In the genomic region with DNA sequence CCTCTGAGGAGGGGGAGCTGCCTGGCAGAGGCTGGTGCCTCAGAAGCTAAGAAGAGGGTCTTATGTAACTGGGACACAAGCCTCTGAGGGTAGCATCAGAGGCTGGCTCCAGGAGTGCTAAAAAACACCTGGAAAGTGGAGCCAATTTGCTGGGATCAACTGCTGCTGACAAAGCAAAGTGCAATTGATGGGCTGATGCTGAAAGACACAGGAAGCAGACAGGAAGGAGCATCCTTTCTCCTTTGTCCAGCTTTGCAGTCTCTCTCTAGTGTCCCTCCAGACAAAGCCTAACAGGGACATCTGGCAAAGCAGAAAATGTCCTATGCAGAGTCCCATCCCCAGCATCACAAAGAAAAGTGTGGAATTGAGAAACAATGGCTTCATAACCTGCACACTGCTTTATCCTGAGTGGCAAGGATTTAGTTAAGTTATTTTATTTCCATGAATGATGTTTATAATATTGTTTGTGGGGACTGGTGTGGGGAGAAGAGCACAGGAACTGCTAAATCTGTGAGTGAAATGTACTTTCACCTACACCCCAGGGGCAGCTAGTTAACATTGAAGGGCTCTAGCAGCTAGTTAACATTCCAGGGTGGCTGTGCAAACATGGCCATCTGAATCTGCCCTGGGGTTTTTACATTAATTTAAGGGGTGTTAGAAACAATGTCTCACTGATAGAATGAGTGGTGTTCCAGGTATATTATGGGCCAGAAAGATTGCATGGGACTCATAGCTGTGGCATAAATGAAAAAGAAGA, we compare ENCODE assay signal across 1 cellular context.
TF ChIP-seq lines count a peak whose summit lies in the region.

No MANE protein-coding gene starts in this region.

TF ChIP-seq in H1, 55 proteins besides CTCF, POLR2A, EP300 and RAD21:
- TF ChIP-seq, protein P1, sequence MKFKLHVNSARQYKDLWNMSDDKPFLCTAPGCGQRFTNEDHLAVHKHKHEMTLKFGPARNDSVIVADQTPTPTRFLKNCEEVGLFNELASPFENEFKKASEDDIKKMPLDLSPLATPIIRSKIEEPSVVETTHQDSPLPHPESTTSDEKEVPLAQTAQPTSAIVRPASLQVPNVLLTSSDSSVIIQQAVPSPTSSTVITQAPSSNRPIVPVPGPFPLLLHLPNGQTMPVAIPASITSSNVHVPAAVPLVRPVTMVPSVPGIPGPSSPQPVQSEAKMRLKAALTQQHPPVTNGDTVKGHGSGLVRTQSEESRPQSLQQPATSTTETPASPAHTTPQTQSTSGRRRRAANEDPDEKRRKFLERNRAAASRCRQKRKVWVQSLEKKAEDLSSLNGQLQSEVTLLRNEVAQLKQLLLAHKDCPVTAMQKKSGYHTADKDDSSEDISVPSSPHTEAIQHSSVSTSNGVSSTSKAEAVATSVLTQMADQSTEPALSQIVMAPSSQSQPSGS (IDR thresholded peaks at IDR 0.05; ENCODE audit: low read length) = no peak
- TF ChIP-seq KDM1A (IDR thresholded peaks at IDR 0.05; ENCODE audit: borderline replicate concordance, low read length) = no peak
- TF ChIP-seq, protein P2, sequence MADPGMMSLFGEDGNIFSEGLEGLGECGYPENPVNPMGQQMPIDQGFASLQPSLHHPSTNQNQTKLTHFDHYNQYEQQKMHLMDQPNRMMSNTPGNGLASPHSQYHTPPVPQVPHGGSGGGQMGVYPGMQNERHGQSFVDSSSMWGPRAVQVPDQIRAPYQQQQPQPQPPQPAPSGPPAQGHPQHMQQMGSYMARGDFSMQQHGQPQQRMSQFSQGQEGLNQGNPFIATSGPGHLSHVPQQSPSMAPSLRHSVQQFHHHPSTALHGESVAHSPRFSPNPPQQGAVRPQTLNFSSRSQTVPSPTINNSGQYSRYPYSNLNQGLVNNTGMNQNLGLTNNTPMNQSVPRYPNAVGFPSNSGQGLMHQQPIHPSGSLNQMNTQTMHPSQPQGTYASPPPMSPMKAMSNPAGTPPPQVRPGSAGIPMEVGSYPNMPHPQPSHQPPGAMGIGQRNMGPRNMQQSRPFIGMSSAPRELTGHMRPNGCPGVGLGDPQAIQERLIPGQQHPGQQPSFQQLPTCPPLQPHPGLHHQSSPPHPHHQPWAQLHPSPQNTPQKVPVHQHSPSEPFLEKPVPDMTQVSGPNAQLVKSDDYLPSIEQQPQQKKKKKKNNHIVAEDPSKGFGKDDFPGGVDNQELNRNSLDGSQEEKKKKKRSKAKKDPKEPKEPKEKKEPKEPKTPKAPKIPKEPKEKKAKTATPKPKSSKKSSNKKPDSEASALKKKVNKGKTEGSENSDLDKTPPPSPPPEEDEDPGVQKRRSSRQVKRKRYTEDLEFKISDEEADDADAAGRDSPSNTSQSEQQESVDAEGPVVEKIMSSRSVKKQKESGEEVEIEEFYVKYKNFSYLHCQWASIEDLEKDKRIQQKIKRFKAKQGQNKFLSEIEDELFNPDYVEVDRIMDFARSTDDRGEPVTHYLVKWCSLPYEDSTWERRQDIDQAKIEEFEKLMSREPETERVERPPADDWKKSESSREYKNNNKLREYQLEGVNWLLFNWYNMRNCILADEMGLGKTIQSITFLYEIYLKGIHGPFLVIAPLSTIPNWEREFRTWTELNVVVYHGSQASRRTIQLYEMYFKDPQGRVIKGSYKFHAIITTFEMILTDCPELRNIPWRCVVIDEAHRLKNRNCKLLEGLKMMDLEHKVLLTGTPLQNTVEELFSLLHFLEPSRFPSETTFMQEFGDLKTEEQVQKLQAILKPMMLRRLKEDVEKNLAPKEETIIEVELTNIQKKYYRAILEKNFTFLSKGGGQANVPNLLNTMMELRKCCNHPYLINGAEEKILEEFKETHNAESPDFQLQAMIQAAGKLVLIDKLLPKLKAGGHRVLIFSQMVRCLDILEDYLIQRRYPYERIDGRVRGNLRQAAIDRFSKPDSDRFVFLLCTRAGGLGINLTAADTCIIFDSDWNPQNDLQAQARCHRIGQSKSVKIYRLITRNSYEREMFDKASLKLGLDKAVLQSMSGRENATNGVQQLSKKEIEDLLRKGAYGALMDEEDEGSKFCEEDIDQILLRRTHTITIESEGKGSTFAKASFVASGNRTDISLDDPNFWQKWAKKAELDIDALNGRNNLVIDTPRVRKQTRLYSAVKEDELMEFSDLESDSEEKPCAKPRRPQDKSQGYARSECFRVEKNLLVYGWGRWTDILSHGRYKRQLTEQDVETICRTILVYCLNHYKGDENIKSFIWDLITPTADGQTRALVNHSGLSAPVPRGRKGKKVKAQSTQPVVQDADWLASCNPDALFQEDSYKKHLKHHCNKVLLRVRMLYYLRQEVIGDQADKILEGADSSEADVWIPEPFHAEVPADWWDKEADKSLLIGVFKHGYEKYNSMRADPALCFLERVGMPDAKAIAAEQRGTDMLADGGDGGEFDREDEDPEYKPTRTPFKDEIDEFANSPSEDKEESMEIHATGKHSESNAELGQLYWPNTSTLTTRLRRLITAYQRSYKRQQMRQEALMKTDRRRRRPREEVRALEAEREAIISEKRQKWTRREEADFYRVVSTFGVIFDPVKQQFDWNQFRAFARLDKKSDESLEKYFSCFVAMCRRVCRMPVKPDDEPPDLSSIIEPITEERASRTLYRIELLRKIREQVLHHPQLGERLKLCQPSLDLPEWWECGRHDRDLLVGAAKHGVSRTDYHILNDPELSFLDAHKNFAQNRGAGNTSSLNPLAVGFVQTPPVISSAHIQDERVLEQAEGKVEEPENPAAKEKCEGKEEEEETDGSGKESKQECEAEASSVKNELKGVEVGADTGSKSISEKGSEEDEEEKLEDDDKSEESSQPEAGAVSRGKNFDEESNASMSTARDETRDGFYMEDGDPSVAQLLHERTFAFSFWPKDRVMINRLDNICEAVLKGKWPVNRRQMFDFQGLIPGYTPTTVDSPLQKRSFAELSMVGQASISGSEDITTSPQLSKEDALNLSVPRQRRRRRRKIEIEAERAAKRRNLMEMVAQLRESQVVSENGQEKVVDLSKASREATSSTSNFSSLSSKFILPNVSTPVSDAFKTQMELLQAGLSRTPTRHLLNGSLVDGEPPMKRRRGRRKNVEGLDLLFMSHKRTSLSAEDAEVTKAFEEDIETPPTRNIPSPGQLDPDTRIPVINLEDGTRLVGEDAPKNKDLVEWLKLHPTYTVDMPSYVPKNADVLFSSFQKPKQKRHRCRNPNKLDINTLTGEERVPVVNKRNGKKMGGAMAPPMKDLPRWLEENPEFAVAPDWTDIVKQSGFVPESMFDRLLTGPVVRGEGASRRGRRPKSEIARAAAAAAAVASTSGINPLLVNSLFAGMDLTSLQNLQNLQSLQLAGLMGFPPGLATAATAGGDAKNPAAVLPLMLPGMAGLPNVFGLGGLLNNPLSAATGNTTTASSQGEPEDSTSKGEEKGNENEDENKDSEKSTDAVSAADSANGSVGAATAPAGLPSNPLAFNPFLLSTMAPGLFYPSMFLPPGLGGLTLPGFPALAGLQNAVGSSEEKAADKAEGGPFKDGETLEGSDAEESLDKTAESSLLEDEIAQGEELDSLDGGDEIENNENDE (IDR thresholded peaks at IDR 0.05; ENCODE audit: insufficient replicate concordance, low read length) = no peak
- no peak for TF ChIP-seq JUND (IDR thresholded peaks at IDR 0.05; ENCODE audit: low read length)
- TF ChIP-seq SP1 (IDR thresholded peaks at IDR 0.05; ENCODE audit: low read depth, low read length) = no peak
- TF ChIP-seq SP4 (IDR thresholded peaks at IDR 0.05; ENCODE audit: low read length) = no peak
- no peak for TF ChIP-seq POLR2AphosphoS5 (IDR thresholded peaks at IDR 0.05; ENCODE audit: low read depth, low read length)
- TF ChIP-seq GTF2F1 (IDR thresholded peaks at IDR 0.05; ENCODE audit: borderline replicate concordance, low read depth, low read length) = no peak
- no peak for TF ChIP-seq EZH2 (IDR thresholded peaks at IDR 0.05; ENCODE audit: low read depth, low read length, severe bottlenecking)
- no peak for TF ChIP-seq SUZ12 (IDR thresholded peaks at IDR 0.05; ENCODE audit: low read length)
- TF ChIP-seq RBBP5 (IDR thresholded peaks at IDR 0.05; ENCODE audit: borderline replicate concordance, low read depth, low read length) = no peak
- TF ChIP-seq MAFK (IDR thresholded peaks at IDR 0.05; ENCODE audit: low read depth, low read length) = no peak
- TF ChIP-seq, protein P3, sequence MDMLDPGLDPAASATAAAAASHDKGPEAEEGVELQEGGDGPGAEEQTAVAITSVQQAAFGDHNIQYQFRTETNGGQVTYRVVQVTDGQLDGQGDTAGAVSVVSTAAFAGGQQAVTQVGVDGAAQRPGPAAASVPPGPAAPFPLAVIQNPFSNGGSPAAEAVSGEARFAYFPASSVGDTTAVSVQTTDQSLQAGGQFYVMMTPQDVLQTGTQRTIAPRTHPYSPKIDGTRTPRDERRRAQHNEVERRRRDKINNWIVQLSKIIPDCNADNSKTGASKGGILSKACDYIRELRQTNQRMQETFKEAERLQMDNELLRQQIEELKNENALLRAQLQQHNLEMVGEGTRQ (IDR thresholded peaks at IDR 0.05; ENCODE audit: low read length) = no peak
- TF ChIP-seq HDAC2 (IDR thresholded peaks at IDR 0.05; ENCODE audit: borderline replicate concordance in 1 of 2, low read depth in 2 of 2, low read length in 2 of 2) = no peak
- TF ChIP-seq, protein P4, sequence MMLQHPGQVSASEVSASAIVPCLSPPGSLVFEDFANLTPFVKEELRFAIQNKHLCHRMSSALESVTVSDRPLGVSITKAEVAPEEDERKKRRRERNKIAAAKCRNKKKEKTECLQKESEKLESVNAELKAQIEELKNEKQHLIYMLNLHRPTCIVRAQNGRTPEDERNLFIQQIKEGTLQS (IDR thresholded peaks at IDR 0.05; ENCODE audit: insufficient read depth, low read depth, low read length) = no peak
- no peak for TF ChIP-seq RFX5 (IDR thresholded peaks at IDR 0.05; ENCODE audit: borderline replicate concordance, low read depth, low read length)
- no peak for TF ChIP-seq SP2 (IDR thresholded peaks at IDR 0.05; ENCODE audit: low read length)
- TF ChIP-seq PHF8 (conservative IDR thresholded peaks at IDR 0.05; ENCODE audit: low read depth, low read length) = no peak
- TF ChIP-seq ZNF274 (IDR thresholded peaks at IDR 0.05; ENCODE audit: borderline replicate concordance, extremely low read depth, low read length) = no peak
- no peak for TF ChIP-seq SIN3A (conservative IDR thresholded peaks at IDR 0.05 in 1 of 2, IDR thresholded peaks at IDR 0.05 in 1 of 2; ENCODE audit: low read depth in 1 of 2, low read length in 2 of 2)
